Comparison of ENCODE assay signal across 33 cellular contexts in the genomic region with DNA sequence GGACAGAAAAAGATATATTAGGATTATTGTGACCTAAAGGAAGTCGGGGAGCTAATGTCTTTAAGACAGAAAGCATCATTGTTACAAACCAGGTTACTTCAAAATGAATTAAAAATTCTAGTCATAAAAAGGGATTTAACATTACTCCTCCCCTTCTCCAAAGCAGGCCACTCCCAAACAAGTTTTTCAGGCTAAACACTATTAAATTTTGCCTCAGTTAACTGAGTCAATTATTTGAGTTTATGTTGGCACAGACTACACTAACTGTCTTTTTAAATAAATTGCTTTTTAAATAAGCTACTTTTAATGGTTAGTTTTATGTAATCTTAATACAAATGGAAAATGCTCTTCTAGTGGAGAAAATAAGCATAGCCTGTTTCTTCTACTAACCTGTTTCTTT.
"Had no signal": no experiment of that assay in that cellular context is flagged by ENCODE, and none has a peak within 500 bp of the region (broad histone marks: within the 10 kb centered on the region; RNA-seq: fewer than 3 reads in every experiment).

No MANE protein-coding gene starts in this region.

- H3K4me3 ChIP-seq: PC-9 had no signal

- ATAC-seq: activated naive CD4-positive, alpha-beta T cell treated with anti-CD3 and anti-CD28 coated beads, Interleukin-2, amount 50 U/mL, for 72 hours; activated naive CD8-positive, alpha-beta T cell treated with anti-CD3 and anti-CD28 coated beads, Interleukin-2, amount 50 U/mL, for 24 hours; activated T-cell treated with anti-CD3 and anti-CD28 coated beads, Interleukin-2, amount 50 U/mL, for 4 hours; Right ventricle myocardium inferior had no signal

- H3K27ac ChIP-seq: KMS-11, PC-9, RWPE1, VCaP had no signal

- DNase-seq: activated B cell treated with CpG ODN at 0.5 μM for 24 hours; activated CD4-positive, alpha-beta memory T cell treated with anti-CD3 and anti-CD28 coated beads for 36 hours; activated CD4-positive, alpha-beta T cell treated with anti-CD3 and anti-CD28 coated beads for 4 hours; activated CD4-positive, alpha-beta T cell treated with anti-CD3 and anti-CD28 coated beads, Interleukin-2, amount 50 U/mL, for 1 hour; activated CD4-positive, CD25-positive, alpha-beta regulatory T cell treated with anti-CD3 and anti-CD28 coated beads, Interleukin-2, amount 50 U/mL, for 72 hours; activated CD8-positive, alpha-beta memory T cell treated with anti-CD3 and anti-CD28 coated beads, Interleukin-2, amount 50 U/mL, for 4 hours; activated gamma-delta T cell treated with Interleukin-2 at 50 U/mL for 16 hours; activated naive CD4-positive, alpha-beta T cell treated with anti-CD3 and anti-CD28 coated beads for 36 hours; activated naive CD8-positive, alpha-beta T cell treated with anti-CD3 and anti-CD28 coated beads, Interleukin-2, amount 50 U/mL, for 24 hours; activated T-cell treated with anti-CD3 and anti-CD28 coated beads for 4 hours; activated T-cell treated with anti-CD3 and anti-CD28 coated beads, Interleukin-2, amount 50 U/mL, for 4 hours; anterior cingulate cortex; central memory CD4-positive, alpha-beta T cell; NCI-H1105; NCI-H1417 treated with DMSO at 0.1 percent for 48 hours; NCI-H187 treated with DMSO at 0.1 percent for 48 hours; NCI-H2081; NCI-H226; NCI-H446 treated with DMSO at 0.1 percent for 48 hours; NCI-H524; NCI-H69; NK-92 treated with Interleukin-12 subunit alpha and Interleukin-12 subunit beta, amount 100 ng/mL, for 24 hours; PC-9; SW 1271; T-helper 1 cell; T-helper 2 cell; T-helper 9 cell had no signal

- FAIRE-seq: RCC 7860 had no signal
